ENCODE assay signal across 11 cellular contexts in the genomic region with DNA sequence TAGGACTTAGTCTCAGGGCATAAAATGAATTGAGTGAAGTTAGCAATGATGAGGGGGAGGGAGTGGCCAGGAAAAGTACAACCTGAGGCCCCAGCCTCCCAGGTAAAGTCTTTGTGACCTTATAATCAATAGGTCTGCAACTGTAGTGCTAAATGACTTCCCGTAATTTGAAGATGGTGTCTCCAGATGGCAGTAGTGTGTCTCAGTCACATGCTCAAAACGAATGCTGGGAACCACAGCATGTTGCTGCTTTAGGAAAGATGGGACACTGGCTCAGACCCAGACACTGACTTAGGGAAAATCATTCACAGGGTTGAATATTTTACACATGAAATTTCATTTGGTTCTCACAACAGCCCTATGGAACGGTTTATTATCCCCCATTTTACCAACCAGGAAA. TPM values are rescaled to one million over a fixed set of nuclear protein-coding genes. Genes with fewer than 3 reads are reported as not detected.
DNase-seq lines count a peak whose midpoint lies in the region; ATAC-seq and TF ChIP-seq lines count a peak whose summit lies in the region.
"Had no signal": no experiment of that assay in that cellular context is flagged by ENCODE, and none has a peak within 500 bp of the region (broad histone marks: within the 10 kb centered on the region; RNA-seq: fewer than 3 reads in every experiment).

No MANE protein-coding gene starts in this region.

- intact Hi-C loops in left ventricle myocardium inferior (cut with micrococcal nuclease): no loop called here

- TF ChIP-seq CTCF in VCaP (conservative IDR thresholded peaks at IDR 0.05) (peak; percentile 24; the same call in 1 of the 2 replicates), omental fat pad (IDR thresholded peaks at IDR 0.05) (no peak), left ventricle myocardium inferior (IDR thresholded peaks at IDR 0.05; ENCODE audit: borderline replicate concordance) (no peak), coronary artery (IDR thresholded peaks at IDR 0.05) (no peak)

- H3K4me1 ChIP-seq in left ventricle myocardium inferior: no peaks in the 10 kb centered on the region
- H3K4me1 ChIP-seq: left lung had no signal

- peak; percentile 48 for ATAC-seq in left lobe of liver
- ATAC-seq in omental fat pad (ENCODE audit: low FRiP score): no peak
- ATAC-seq: left lung had no signal

- H3K27ac ChIP-seq in VCaP (no peak overlapping the region), left ventricle myocardium inferior (replicated peaks) (no peak overlapping the region), coronary artery (no peak overlapping the region)
- H3K27ac ChIP-seq: left lung, thoracic aorta had no signal

- H3K36me3 ChIP-seq in left ventricle myocardium inferior: no peaks in the 10 kb centered on the region
- H3K36me3 ChIP-seq: left lung, thoracic aorta had no signal

- DNase-seq in DMS53 (lab: John Stamatoyannopoulos, UW) (peak; percentile 65), LoVo (ENCODE audit: low spot score) (peak; percentile 9), left lobe of liver (ENCODE audit: low spot score) (no peak), omental fat pad (ENCODE audit: low spot score) (no peak), left ventricle myocardium inferior (no peak), NCI-H2107 treated with DMSO at 0.1 percent for 48 hours (lab: John Stamatoyannopoulos, UW; ENCODE audit: unreplicated experiment) (no peak), coronary artery (ENCODE audit: low spot score) (no peak)
- DNase-seq: central memory CD4-positive, alpha-beta T cell; left lung had no signal

- H3K4me3 ChIP-seq in left ventricle myocardium inferior (no peak overlapping the region), coronary artery (no peak overlapping the region)
- H3K4me3 ChIP-seq: left lung, thoracic aorta had no signal

- H3K9me3 ChIP-seq in left ventricle myocardium inferior (replicated peaks): no peaks in the 10 kb centered on the region
- H3K9me3 ChIP-seq: left lung, thoracic aorta had no signal

- H3K27me3 ChIP-seq in left ventricle myocardium inferior (ENCODE audit: low read depth): no peaks in the 10 kb centered on the region
- H3K27me3 ChIP-seq: left lung had no signal

RNA-seq across cellular contexts. Expression of a gene that starts 10.3 kb away (rescaled TPM):
- 3.6 TPM for total RNA-seq in left lobe of liver
- total RNA-seq in omental fat pad: 100 to 1,000 TPM in 2 of 4 donors, 10 to 100 TPM in 2; 77.9 to 327 (median 148) TPM
- 7.5 TPM for total RNA-seq in left ventricle myocardium inferior

RNA-seq across cellular contexts. Expression of a gene that starts 17.6 kb away (rescaled TPM):
- total RNA-seq in left lobe of liver (35.2 TPM), omental fat pad (10 to 100 TPM; 27.3 to 55.5 (median 38.4) TPM), left ventricle myocardium inferior (4.6 TPM)

Comparison
In these comparisons a context has a peak if more than half of its experiments do, and no peak if none do; other contexts are left out.
1. DNase-seq: peak in DMS53 (single experiment) and LoVo (single experiment); none in left lobe of liver (single experiment), omental fat pad (single experiment), left ventricle myocardium inferior (single experiment), NCI-H2107 treated with DMSO at 0.1 percent for 48 hours (single experiment) and coronary artery (single experiment).